Comparison of ENCODE assay signal across 8 cellular contexts in genomic region chr16:19167710-19168172, GRCh38. TPM values are rescaled to one million over a fixed set of nuclear protein-coding genes. Genes with fewer than 3 reads are reported as not detected.
A peak's percentile ranks its signal among the peaks of the same experiment; 100 is the strongest.
DNase-seq lines count a peak whose midpoint lies in the region; ATAC-seq and TF ChIP-seq lines count a peak whose summit lies in the region.

No MANE protein-coding gene starts in this region.

- H2AFZ ChIP-seq in IMR-90 (replicated peaks; ENCODE audit: low read length, poor library complexity): peak overlapping the region; percentile 92

- TF ChIP-seq RAD21 in IMR-90 (IDR thresholded peaks at IDR 0.05; ENCODE audit: low read length): peak; percentile 71

- H2BK5ac ChIP-seq in IMR-90 (ENCODE audit: low read depth, low read length, poor library complexity, severe bottlenecking): no peak overlapping the region

- intact Hi-C loops in IMR-90 (cut with micrococcal nuclease): loop anchor here (1.0 to 5.0 kb wide), 3 partner anchors 81 to 335 kb away; no protein-coding TSS in a partner anchor
- intact Hi-C loops in left colon (cut with DNase I, micrococcal nuclease): no loop called here

- H3K27ac Mint-ChIP-seq in chondrocyte (ENCODE audit: unreplicated experiment): no peak overlapping the region

- WGBS in IMR-90 (ENCODE audit: extremely low coverage in 2 of 2, insufficient read length in 1 of 2), 2 experiments: 1% methylated on average over 13 of the region's 45 CpGs; no CpG with 5 or more reads in 1 of the 2 experiments

- no peaks in the 10 kb centered on the region; the same call in 1 of the 2 replicates for H3K9me3 ChIP-seq in IMR-90 (ENCODE audit: control insufficient read depth, insufficient read depth, low read length)

- H4K5ac ChIP-seq in IMR-90 (ENCODE audit: low read depth, low read length): no peak overlapping the region

- DNase-seq in activated naive CD4-positive, alpha-beta T cell treated with Interleukin-2 at 50 U/mL for 16 hours: peak; percentile 48
- DNase-seq in activated naive CD4-positive, alpha-beta T cell (lab: John Stamatoyannopoulos, UW): no peak
- DNase-seq in IMR-90 (peak; percentile 48), RPMI8226 (peak; percentile 87), chondrocyte (ENCODE audit: low spot score) (no peak), left colon (peak; percentile 60 to 80)
- DNase-seq in stimulated activated CD4-positive, alpha-beta T cell treated with anti-CD3 and anti-CD28 coated beads, Interleukin-4, amount 100 ng/mL, for 1 hour: peak; percentile 20

- TF ChIP-seq CTCF in IMR-90 (conservative IDR thresholded peaks at IDR 0.05; ENCODE audit: low read depth, low read length) (peak; percentile 79), chondrocyte (IDR thresholded peaks at IDR 0.05) (peak; percentile 85)

- no peak overlapping the region for H3K14ac ChIP-seq in IMR-90 (replicated peaks; ENCODE audit: low read depth, low read length)

- no peak overlapping the region for H2AK5ac ChIP-seq in IMR-90 (ENCODE audit: low read depth, low read length)

- H3K79me1 ChIP-seq in IMR-90 (ENCODE audit: low read depth in 1 of 2, low read length in 2 of 2): no peaks in the 10 kb centered on the region

- peaks cover 35% of the 10 kb centered on the region for H3K27me3 ChIP-seq in IMR-90 (ENCODE audit: control insufficient read depth, insufficient read depth, low read length)

- H3K4ac ChIP-seq in IMR-90 (ENCODE audit: low read depth, low read length): no peak overlapping the region

- peaks cover 2% of the 10 kb centered on the region for H3K4me1 ChIP-seq in IMR-90 (ENCODE audit: control insufficient read depth, insufficient read depth, low read length)

- dilution Hi-C loops in IMR-90 (cut with HindIII; ENCODE audit: low sequenced_read_pairs, unreplicated experiment): no loop called here

- TF ChIP-seq POLR2A in IMR-90 (IDR thresholded peaks at IDR 0.05; ENCODE audit: low read depth, low read length): no peak

- H3K27ac ChIP-seq in IMR-90 (ENCODE audit: insufficient read depth, low read length): no peak overlapping the region

- no TSS peak for BruUV-seq in IMR-90 (replicated peaks; lab: Mats Ljungman, UMichigan)

- peak overlapping the region; percentile 37; the same call in 1 of the 2 replicates for H2BK20ac ChIP-seq in IMR-90 (ENCODE audit: low read depth, low read length)

- H3K27me3 Mint-ChIP-seq in chondrocyte (ENCODE audit: low read depth): peaks cover 24% of the 10 kb centered on the region

- POLR2A ChIA-PET in IMR-90 (lab: Charles Lee; ENCODE audit: unreplicated experiment): no interaction called here

- H3K4me3 ChIP-seq in IMR-90 (ENCODE audit: insufficient read depth, low read depth, low read length): peak overlapping the region; percentile 43

- no peaks in the 10 kb centered on the region for H3K36me3 Mint-ChIP-seq in chondrocyte (ENCODE audit: low read depth)

- H4K91ac ChIP-seq in IMR-90 (ENCODE audit: insufficient read depth, low read depth, low read length): no peak overlapping the region

- no peaks in the 10 kb centered on the region for H3K4me1 Mint-ChIP-seq in chondrocyte (ENCODE audit: low read depth)

- H3K18ac ChIP-seq in IMR-90 (ENCODE audit: low read depth, low read length): no peak overlapping the region

- H2BK15ac ChIP-seq in IMR-90 (ENCODE audit: low read depth, low read length): no peak overlapping the region

- no peak overlapping the region for H3K9ac ChIP-seq in IMR-90 (ENCODE audit: low read depth, low read length)

- H2BK120ac ChIP-seq in IMR-90 (ENCODE audit: low read depth, low read length): no peak overlapping the region; the same call in 1 of the 2 replicates

- in situ Hi-C loops in IMR-90 (cut with MboI; ENCODE audit: low sequenced_read_pairs): no loop called here

- H3K9me1 ChIP-seq in IMR-90 (ENCODE audit: insufficient read depth, low read length): no peaks in the 10 kb centered on the region

- no peaks in the 10 kb centered on the region for H4K20me1 ChIP-seq in IMR-90 (ENCODE audit: insufficient read depth, low read length)

- peak overlapping the region; percentile 97 for H3K4me2 ChIP-seq in IMR-90 (ENCODE audit: low read depth, low read length)

- peaks cover 4% of the 10 kb centered on the region for H3K9me3 Mint-ChIP-seq in chondrocyte (ENCODE audit: low read depth)

- H2AK9ac ChIP-seq in IMR-90 (replicated peaks; ENCODE audit: low read depth, low read length, poor library complexity): peak overlapping the region; percentile 62

- peak; percentile 97 for ATAC-seq in IMR-90 (ENCODE audit: low read depth)
- ATAC-seq in left colon: peak; percentile 86
- no peak for ATAC-seq in HG03469 (IDR thresholded peaks at IDR 0.05; ENCODE audit: unreplicated experiment)

- no peak overlapping the region for H3K23ac ChIP-seq in IMR-90 (ENCODE audit: low read depth, low read length)

- no peak overlapping the region for H4K8ac ChIP-seq in IMR-90 (ENCODE audit: low read depth in 2 of 2, low read length in 2 of 2)

- H3K56ac ChIP-seq in IMR-90 (ENCODE audit: extremely low read depth, insufficient read depth, low read length): no peak overlapping the region

- no peaks in the 10 kb centered on the region for H3K36me3 ChIP-seq in IMR-90 (ENCODE audit: control insufficient read depth, insufficient read depth, low read length)

- CTCF ChIA-PET in IMR-90 (lab: Yijun Ruan, JAX): no interaction called here

- peak overlapping the region; percentile 65 for H3K4me3 Mint-ChIP-seq in chondrocyte (ENCODE audit: unreplicated experiment)

TF ChIP-seq in IMR-90, 13 proteins besides CTCF, POLR2A, EP300 and RAD21:
- TF ChIP-seq MAZ (IDR thresholded peaks at IDR 0.05; ENCODE audit: borderline replicate concordance, low read depth, low read length) (peak; percentile 23; the same call in 1 of the 2 replicates), CHD1 (IDR thresholded peaks at IDR 0.05; ENCODE audit: low read depth, low read length) (no peak), SMC3 (IDR thresholded peaks at IDR 0.05; ENCODE audit: low read depth, low read length) (peak; percentile 63), MXI1 (IDR thresholded peaks at IDR 0.05; ENCODE audit: borderline replicate concordance, low read depth, low read length) (peak; percentile 78; the same call in 1 of the 2 replicates)

RNA-seq across cellular contexts. Expression of gene SYT17, which starts 0.3 kb away (rescaled TPM):
- total RNA-seq in IMR-90 (2012; rRNA removed): not detected in 2 replicates
- polyA plus RNA-seq in IMR-90 (2012; rRNA removed): not detected in 2 replicates
- polyA plus RNA-seq in IMR-90 (2012; cell fraction: cytosol; rRNA removed): 0.05 and 0.57 TPM in 2 replicates
- polyA plus RNA-seq in IMR-90 (2012; cell fraction: nucleus; rRNA removed; ENCODE audit: low replicate concordance): 0.22 and 0.24 TPM in 2 replicates
- total RNA-seq in chondrocyte: 0.46 to 0.97 TPM (median 0.60 TPM) in 3 replicates
- total RNA-seq in left colon: 1 to 10 TPM; 8.4 to 9.1 TPM

RNA-seq across cellular contexts. Expression of gene ITPRIPL2, which starts 54.0 kb away (rescaled TPM):
- 11.1 and 15.0 TPM in 2 replicates for total RNA-seq in IMR-90 (2012; rRNA removed)
- polyA plus RNA-seq in IMR-90 (2012; rRNA removed): 9.2 and 10.1 TPM in 2 replicates
- 5.2 and 16.1 TPM in 2 replicates for polyA plus RNA-seq in IMR-90 (2012; cell fraction: cytosol; rRNA removed)
- 6.1 and 13.7 TPM in 2 replicates for polyA plus RNA-seq in IMR-90 (2012; cell fraction: nucleus; rRNA removed; ENCODE audit: low replicate concordance)
- total RNA-seq in chondrocyte: 64.1 to 65.3 TPM (median 65.0 TPM) in 3 replicates
- 10 to 100 TPM; 40.4 to 42.7 TPM for total RNA-seq in left colon

Comparison
In these comparisons a context has a peak if more than half of its experiments do, and no peak if none do; other contexts are left out.
1. DNase-seq: peak in activated naive CD4-positive, alpha-beta T cell treated with Interleukin-2 at 50 U/mL for 16 hours (single experiment), IMR-90 (single experiment), RPMI8226 (single experiment), left colon (2 of 2) and stimulated activated CD4-positive, alpha-beta T cell treated with anti-CD3 and anti-CD28 coated beads, Interleukin-4, amount 100 ng/mL, for 1 hour (single experiment); none in activated naive CD4-positive, alpha-beta T cell (0 of 4) and chondrocyte (single experiment).